Comparison of ENCODE assay signal across 1 cellular context in genomic region chr4:79759793-79760192, GRCh38.
TF ChIP-seq lines count a peak whose summit lies in the region.

No MANE protein-coding gene starts in this region.

TF ChIP-seq in K562, 482 proteins besides CTCF, POLR2A, EP300 and RAD21 (continued from another document):
- TF ChIP-seq AFF4 (CRISPR knock-in tag; IDR thresholded peaks at IDR 0.05) (no peak), HOXB6 (CRISPR knock-in tag; IDR thresholded peaks at IDR 0.05; ENCODE audit: borderline replicate concordance) (no peak), ZC3H11A (IDR thresholded peaks at IDR 0.05; ENCODE audit: low read depth, low read length) (no peak), ATF2 (CRISPR knock-in tag; IDR thresholded peaks at IDR 0.05) (no peak), NUFIP1 (IDR thresholded peaks at IDR 0.05; ENCODE audit: partially characterized antibody) (no peak), ZNF589 (CRISPR knock-in tag; IDR thresholded peaks at IDR 0.05; ENCODE audit: low read depth) (no peak), ZNF175 (CRISPR knock-in tag; IDR thresholded peaks at IDR 0.05; ENCODE audit: low read depth) (no peak), SMARCE1 (IDR thresholded peaks at IDR 0.05) (no peak), FOXJ2 (tag; IDR thresholded peaks at IDR 0.05) (no peak), SIN3B (IDR thresholded peaks at IDR 0.05; ENCODE audit: low read depth) (no peak)
